Comparison of ENCODE assay signal across 15 cellular contexts in the genomic region with DNA sequence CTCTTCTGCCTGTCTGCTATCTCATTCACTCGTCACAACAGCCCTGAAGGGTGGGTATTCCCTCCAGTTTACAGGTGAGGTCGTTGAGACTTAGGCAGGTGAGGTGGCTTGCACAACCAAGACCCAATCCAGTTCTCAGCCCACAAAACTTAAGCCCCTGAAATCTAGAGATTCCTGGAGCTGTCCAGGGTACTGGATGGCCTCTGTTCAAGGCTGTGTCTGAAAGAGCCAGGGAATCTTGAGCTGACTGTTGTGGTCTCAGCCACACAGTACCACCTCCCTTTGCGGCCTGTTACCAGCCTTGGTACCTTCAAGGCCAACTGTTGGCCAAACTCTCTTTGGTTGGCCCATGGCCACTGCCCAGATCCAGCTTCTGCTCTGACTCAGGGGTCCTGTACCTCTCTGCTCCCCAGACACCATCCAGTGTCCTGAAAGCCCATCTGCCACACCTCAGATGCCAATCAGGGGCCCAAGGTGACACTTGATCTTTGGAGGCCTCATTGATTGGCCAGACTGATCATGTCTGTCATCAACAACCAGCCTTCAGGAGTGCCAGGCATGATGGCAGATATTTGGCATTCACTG. TPM values are rescaled to one million over a fixed set of nuclear protein-coding genes. Genes with fewer than 3 reads are reported as not detected.
DNase-seq lines count a peak whose midpoint lies in the region; ATAC-seq, FAIRE-seq and TF ChIP-seq lines count a peak whose summit lies in the region.
"Had no signal": no experiment of that assay in that cellular context is flagged by ENCODE, and none has a peak within 500 bp of the region (broad histone marks: within the 10 kb centered on the region; RNA-seq: fewer than 3 reads in every experiment).

No MANE protein-coding gene starts in this region.

- peaks cover 43% of the 10 kb centered on the region for H3K27me3 Mint-ChIP-seq in activated CD4-positive, alpha-beta T cell treated with anti-CD3 and anti-CD28 coated beads for 36 hours

- BruUV-seq in endothelial cell of umbilical vein (replicated peaks; lab: Mats Ljungman, UMichigan), result no TSS peak

- H3K9me1 ChIP-seq in endothelial cell of umbilical vein (replicated peaks; ENCODE audit: control insufficient read depth, extremely low read depth, insufficient read depth, low read length), result no peaks in the 10 kb centered on the region

- H3K9ac ChIP-seq in endothelial cell of umbilical vein (replicated peaks; ENCODE audit: extremely low read depth, insufficient read depth, low read length), result no peak overlapping the region

- no peak overlapping the region for H3K4me3 Mint-ChIP-seq in activated CD4-positive, alpha-beta T cell treated with anti-CD3 and anti-CD28 coated beads for 36 hours
- H3K4me3 Mint-ChIP-seq: natural killer cell treated with Interleukin-12 subunit alpha and Interleukin-12 subunit beta and Interleukin-15 and Interleukin-18, amount 100 ng/mL, for 72 hours; stimulated activated naive B cell treated with anti-CD40 and anti-IgM and Interleukin-4, amounts not matched to agents 10 μg/mL and 1 μg/mL and 100 μg/mL, for 72 hours had no signal

- TF ChIP-seq CTCF in endothelial cell of umbilical vein (IDR thresholded peaks at IDR 0.05; ENCODE audit: extremely low read depth in 1 of 2, insufficient read depth in 1 of 2, low read depth in 1 of 2, low read length in 2 of 2) (no peak), osteoblast (IDR thresholded peaks at IDR 0.05; ENCODE audit: extremely low read depth, low read depth, low read length) (no peak)

- peaks cover 5% of the 10 kb centered on the region for H3K4me1 ChIP-seq in endothelial cell of umbilical vein (ENCODE audit: control insufficient read depth, extremely low read depth, insufficient read depth, low read length)
- no peaks in the 10 kb centered on the region for H3K4me1 ChIP-seq in osteoblast (ENCODE audit: insufficient read depth, low read length)

- H3K79me2 ChIP-seq in endothelial cell of umbilical vein (ENCODE audit: control insufficient read depth, insufficient read depth, low read length), result no peaks in the 10 kb centered on the region
- no peaks in the 10 kb centered on the region for H3K79me2 ChIP-seq in osteoblast (ENCODE audit: insufficient read depth, low read length)

- H3K4me2 ChIP-seq in endothelial cell of umbilical vein (ENCODE audit: insufficient read depth, low read length) (no peak overlapping the region), osteoblast (ENCODE audit: insufficient read depth, low read length) (no peak overlapping the region)

- POLR2A ChIA-PET in activated CD4-positive, alpha-beta T cell treated with anti-CD3 and anti-CD28 coated beads for 36 hours (lab: Charles Lee), result no interaction called here
- POLR2A ChIA-PET in endothelial cell of umbilical vein (lab: Charles Lee), result no interaction called here

- H3K9me3 ChIP-seq in endothelial cell of umbilical vein (replicated peaks; ENCODE audit: control insufficient read depth, insufficient read depth, low read length) (no peaks in the 10 kb centered on the region), osteoblast (ENCODE audit: low read depth, low read length) (no peaks in the 10 kb centered on the region)
- H3K9me3 ChIP-seq: HAP-1 had no signal

- intact Hi-C loops in activated CD4-positive, alpha-beta T cell treated with anti-CD3 and anti-CD28 coated beads for 36 hours (cut with DNase I, micrococcal nuclease), result no loop called here
- intact Hi-C loops in endothelial cell of umbilical vein (cut with micrococcal nuclease), result no loop called here

- H3K36me3 ChIP-seq in endothelial cell of umbilical vein (ENCODE audit: control insufficient read depth in 2 of 2, extremely low read depth in 1 of 2, insufficient read depth in 2 of 2, low read length in 2 of 2), result no peaks in the 10 kb centered on the region
- H3K36me3 ChIP-seq in osteoblast (ENCODE audit: insufficient read depth, low read length), result no peaks in the 10 kb centered on the region
- H3K36me3 ChIP-seq: HAP-1 had no signal

- H3K27me3 ChIP-seq in endothelial cell of umbilical vein (ENCODE audit: control insufficient read depth in 2 of 2, insufficient read depth in 2 of 2, low read length in 2 of 2), result peaks cover 21 to 28% of the 10 kb centered on the region in 2 experiments
- peaks cover 41% of the 10 kb centered on the region for H3K27me3 ChIP-seq in osteoblast (ENCODE audit: insufficient read depth, low read length)

- DNase-seq in activated CD4-positive, alpha-beta T cell treated with anti-CD3 and anti-CD28 coated beads for 36 hours, result peak; percentile 20
- no peak for DNase-seq in activated CD4-positive, alpha-beta T cell treated with anti-CD3 and anti-CD28 coated beads for 4 hours
- DNase-seq in OCI-M1 (lab: John Stamatoyannopoulos, UW) (peak; percentile 45), endothelial cell of umbilical vein (ENCODE audit: low read depth, low spot score) (peak; percentile 32), osteoblast (ENCODE audit: insufficient read length, low spot score, missing footprints) (peak; percentile 78), middle frontal gyrus (ENCODE audit: extremely low spot score, low spot score) (no peak), NCI-H2107 treated with DMSO at 0.1 percent for 48 hours (lab: John Stamatoyannopoulos, UW; ENCODE audit: unreplicated experiment) (no peak)
- DNase-seq: NCI-H1105 treated with DMSO at 0.1 percent for 48 hours; NCI-H774; stimulated activated naive B cell treated with anti-CD40 and anti-IgM and Interleukin-4, amounts not matched to agents 10 μg/mL and 1 μg/mL and 100 μg/mL, for 72 hours had no signal

- no peak for ATAC-seq in activated CD4-positive, alpha-beta T cell treated with anti-CD3 and anti-CD28 coated beads for 36 hours
- no peak for ATAC-seq in HG03175 (IDR thresholded peaks at IDR 0.05; ENCODE audit: unreplicated experiment)
- ATAC-seq: natural killer cell treated with Interleukin-12 subunit alpha and Interleukin-12 subunit beta and Interleukin-15 and Interleukin-18, amount 100 ng/mL, for 72 hours; stimulated activated naive B cell treated with anti-CD40 and anti-IgM and Interleukin-4, amounts not matched to agents 10 μg/mL and 1 μg/mL and 100 μg/mL, for 72 hours had no signal

- H3K9me3 Mint-ChIP-seq in activated CD4-positive, alpha-beta T cell treated with anti-CD3 and anti-CD28 coated beads for 36 hours (ENCODE audit: low read depth), result no peaks in the 10 kb centered on the region
- H3K9me3 Mint-ChIP-seq: natural killer cell treated with Interleukin-12 subunit alpha and Interleukin-12 subunit beta and Interleukin-15 and Interleukin-18, amount 100 ng/mL, for 72 hours had no signal

- dilution Hi-C loops in endothelial cell of umbilical vein (cut with MboI; ENCODE audit: extremely low pct_ligation_motif_present, low sequenced_read_pairs), result no loop called here

- no peak overlapping the region for H3K4me3 ChIP-seq in endothelial cell of umbilical vein (replicated peaks in 1 of 3; ENCODE audit: insufficient read depth in 1 of 3, low read depth in 1 of 3, low read length in 3 of 3)
- no peak overlapping the region for H3K4me3 ChIP-seq in osteoblast (ENCODE audit: insufficient read depth, low read length)
- H3K4me3 ChIP-seq: HAP-1 had no signal

- peaks cover 19% of the 10 kb centered on the region for H3K4me1 Mint-ChIP-seq in activated CD4-positive, alpha-beta T cell treated with anti-CD3 and anti-CD28 coated beads for 36 hours

- peak; percentile 49 for FAIRE-seq in endothelial cell of umbilical vein (lab: Jason Lieb, UNC)
- FAIRE-seq: A204.1 had no signal

- no peak overlapping the region for H3K27ac Mint-ChIP-seq in activated CD4-positive, alpha-beta T cell treated with anti-CD3 and anti-CD28 coated beads for 36 hours
- H3K27ac Mint-ChIP-seq: natural killer cell treated with Interleukin-12 subunit alpha and Interleukin-12 subunit beta and Interleukin-15 and Interleukin-18, amount 100 ng/mL, for 72 hours; stimulated activated naive B cell treated with anti-CD40 and anti-IgM and Interleukin-4, amounts not matched to agents 10 μg/mL and 1 μg/mL and 100 μg/mL, for 72 hours had no signal

- no peak for TF ChIP-seq POLR2A in endothelial cell of umbilical vein (IDR thresholded peaks at IDR 0.05; ENCODE audit: low read depth, low read length)

- no peaks in the 10 kb centered on the region for H3K36me3 Mint-ChIP-seq in activated CD4-positive, alpha-beta T cell treated with anti-CD3 and anti-CD28 coated beads for 36 hours (ENCODE audit: low read depth)

- H4K20me1 ChIP-seq in endothelial cell of umbilical vein (replicated peaks; ENCODE audit: control insufficient read depth, extremely low read depth, insufficient read depth, low read length) (no peaks in the 10 kb centered on the region), osteoblast (ENCODE audit: insufficient read depth, low read length) (no peaks in the 10 kb centered on the region)

- CTCF ChIA-PET in activated CD4-positive, alpha-beta T cell treated with anti-CD3 and anti-CD28 coated beads for 36 hours (lab: Charles Lee), result interaction anchor here (2.6 kb wide), 1 partner anchor 18 kb away, joined by 8 read pairs; no protein-coding TSS in a partner anchor
- CTCF ChIA-PET in endothelial cell of umbilical vein (lab: Charles Lee), result interaction anchor here (0.8 to 1.9 kb wide), 4 partner anchors 10 to 42 kb away, joined by 3 to 10 read pairs (median 8); a partner anchor contains a TSS

- no peak overlapping the region for H3K27ac ChIP-seq in endothelial cell of umbilical vein (ENCODE audit: insufficient read depth, low read depth, low read length)
- no peak overlapping the region for H3K27ac ChIP-seq in osteoblast (ENCODE audit: low read depth, low read length)

- H2AFZ ChIP-seq in endothelial cell of umbilical vein (ENCODE audit: low read depth, low read length) (no peak overlapping the region), osteoblast (ENCODE audit: low read length) (no peak overlapping the region)

RNA-seq across cellular contexts. Expression of a gene that starts 10.9 kb away (rescaled TPM):
- total RNA-seq in activated CD4-positive, alpha-beta T cell treated with anti-CD3 and anti-CD28 coated beads for 36 hours, result not detected
- total RNA-seq in endothelial cell of umbilical vein (8.2 and 10.7 TPM in 2 replicates), osteoblast (not detected in 2 replicates)
- polyA plus RNA-seq in endothelial cell of umbilical vein, result 4.8 and 5.7 TPM in 2 replicates
- 6.3 and 6.4 TPM in 2 replicates for polyA plus RNA-seq in endothelial cell of umbilical vein (2011; cell fraction: cytosol; rRNA removed)
- 8.0 and 8.5 TPM in 2 replicates for polyA plus RNA-seq in endothelial cell of umbilical vein (2011; cell fraction: nucleus; rRNA removed)
- 2.2 and 8.5 TPM in 2 replicates for polyA plus RNA-seq in endothelial cell of umbilical vein (2012)
- 2.9 and 4.0 TPM in 2 replicates for polyA minus RNA-seq in endothelial cell of umbilical vein
- not detected for polyA minus RNA-seq in endothelial cell of umbilical vein (2011; cell fraction: cytosol; rRNA and poly(A)+ RNA removed)
- polyA minus RNA-seq in endothelial cell of umbilical vein (2011; cell fraction: nucleus; rRNA and poly(A)+ RNA removed), result 3.0 and 3.4 TPM in 2 replicates
- total RNA-seq: G401; natural killer cell treated with Interleukin-12 subunit alpha and Interleukin-12 subunit beta and Interleukin-15 and Interleukin-18, amount 100 ng/mL, for 72 hours had no signal

RNA-seq across cellular contexts. Expression of a gene that starts 51.1 kb away (rescaled TPM):
- not detected for total RNA-seq in activated CD4-positive, alpha-beta T cell treated with anti-CD3 and anti-CD28 coated beads for 36 hours
- total RNA-seq in endothelial cell of umbilical vein (1.5 and 2.1 TPM in 2 replicates), osteoblast (28.6 and 29.8 TPM in 2 replicates)
- 10.5 and 10.7 TPM in 2 replicates for polyA plus RNA-seq in endothelial cell of umbilical vein
- 3.6 and 3.8 TPM in 2 replicates for polyA plus RNA-seq in endothelial cell of umbilical vein (2011; cell fraction: cytosol; rRNA removed)
- 61.1 and 77.6 TPM in 2 replicates for polyA plus RNA-seq in endothelial cell of umbilical vein (2011; cell fraction: nucleus; rRNA removed)
- 1.5 TPM in 2 replicates for polyA plus RNA-seq in endothelial cell of umbilical vein (2012)
- polyA minus RNA-seq in endothelial cell of umbilical vein, result 10.1 and 16.8 TPM in 2 replicates
- polyA minus RNA-seq in endothelial cell of umbilical vein (2011; cell fraction: cytosol; rRNA and poly(A)+ RNA removed), result not detected
- polyA minus RNA-seq in endothelial cell of umbilical vein (2011; cell fraction: nucleus; rRNA and poly(A)+ RNA removed), result 11.1 and 12.7 TPM in 2 replicates
- total RNA-seq: natural killer cell treated with Interleukin-12 subunit alpha and Interleukin-12 subunit beta and Interleukin-15 and Interleukin-18, amount 100 ng/mL, for 72 hours had no signal

Comparison
In these comparisons a context has a peak if more than half of its experiments do, and no peak if none do; other contexts are left out.
1. DNase-seq: peak in activated CD4-positive, alpha-beta T cell treated with anti-CD3 and anti-CD28 coated beads for 36 hours (single experiment), OCI-M1 (single experiment), endothelial cell of umbilical vein (single experiment) and osteoblast (single experiment); none in activated CD4-positive, alpha-beta T cell treated with anti-CD3 and anti-CD28 coated beads for 4 hours (0 of 2), middle frontal gyrus (single experiment) and NCI-H2107 treated with DMSO at 0.1 percent for 48 hours (single experiment).